Comparison of ENCODE assay signal across 9 cellular contexts in the genomic region with DNA sequence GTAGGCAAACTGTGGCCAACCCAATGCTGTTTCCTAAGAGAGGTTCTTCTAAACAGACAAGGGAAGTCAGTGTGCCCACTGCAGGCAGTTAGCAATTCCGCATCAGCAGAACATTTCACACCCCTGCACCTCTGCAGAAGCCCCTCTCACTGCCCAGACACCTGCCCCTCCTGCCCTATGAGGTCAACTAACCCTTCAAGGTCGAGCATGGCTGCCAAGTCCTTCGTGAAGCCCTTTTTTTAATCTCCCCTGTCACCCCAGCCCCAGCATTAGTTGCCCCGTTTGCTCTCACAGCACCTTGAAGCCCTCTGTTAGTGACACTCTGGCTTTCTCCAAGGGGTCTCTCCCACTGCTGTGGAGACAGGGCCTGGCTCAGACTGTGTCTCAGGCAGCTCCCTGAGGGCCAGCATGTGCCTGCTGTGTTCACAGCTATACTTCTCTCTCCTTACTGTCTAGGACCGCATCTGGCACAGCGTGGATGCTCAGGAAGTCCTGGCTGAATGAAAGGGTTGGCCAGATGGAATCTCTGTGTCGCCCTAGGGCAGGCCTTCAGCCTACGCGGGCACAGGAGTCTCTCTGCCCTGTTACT. TPM values are rescaled to one million over a fixed set of nuclear protein-coding genes. Genes with fewer than 3 reads are reported as not detected.
A peak's percentile ranks its signal among the peaks of the same experiment; 100 is the strongest.
DNase-seq lines count a peak whose midpoint lies in the region; ATAC-seq, FAIRE-seq and TF ChIP-seq lines count a peak whose summit lies in the region.
"Had no signal": no experiment of that assay in that cellular context is flagged by ENCODE, and none has a peak within 500 bp of the region (broad histone marks: within the 10 kb centered on the region; RNA-seq: fewer than 3 reads in every experiment).

No MANE protein-coding gene starts in this region.

- TF ChIP-seq CTCF in AG04450 (IDR thresholded peaks at IDR 0.05; ENCODE audit: low read depth, low read length) = no peak
- no peak for TF ChIP-seq CTCF in HL-60 (IDR thresholded peaks at IDR 0.05; ENCODE audit: insufficient read depth, low read length)
- TF ChIP-seq CTCF in astrocyte (IDR thresholded peaks at IDR 0.05; ENCODE audit: insufficient read depth, low read depth, low read length) = no peak

- H3K4me3 Mint-ChIP-seq in astrocyte (ENCODE audit: unreplicated experiment) = no peak overlapping the region
- H3K4me3 Mint-ChIP-seq in natural killer cell treated with Interleukin-12 subunit alpha and Interleukin-12 subunit beta and Interleukin-15 and Interleukin-18, amount 100 ng/mL, for 72 hours = peak overlapping the region; percentile 81

- peak overlapping the region; percentile 93 for H3K27ac Mint-ChIP-seq in astrocyte (ENCODE audit: unreplicated experiment)
- H3K27ac Mint-ChIP-seq in natural killer cell treated with Interleukin-12 subunit alpha and Interleukin-12 subunit beta and Interleukin-15 and Interleukin-18, amount 100 ng/mL, for 72 hours = peak overlapping the region; percentile 93

- H4K20me1 ChIP-seq in astrocyte (ENCODE audit: insufficient read depth, low read length) = peaks cover 16% of the 10 kb centered on the region

- no peak for FAIRE-seq in astrocyte (lab: Jason Lieb, UNC)

- H3K27me3 Mint-ChIP-seq in astrocyte (ENCODE audit: low read depth, unreplicated experiment) = no peaks in the 10 kb centered on the region
- H3K27me3 Mint-ChIP-seq in natural killer cell treated with Interleukin-12 subunit alpha and Interleukin-12 subunit beta and Interleukin-15 and Interleukin-18, amount 100 ng/mL, for 72 hours = no peaks in the 10 kb centered on the region

- peaks cover 71% of the 10 kb centered on the region for H3K4me1 Mint-ChIP-seq in astrocyte (ENCODE audit: low read depth, unreplicated experiment)
- peaks cover 85 to 93% of the 10 kb centered on the region in 2 donors for H3K4me1 Mint-ChIP-seq in natural killer cell treated with Interleukin-12 subunit alpha and Interleukin-12 subunit beta and Interleukin-15 and Interleukin-18, amount 100 ng/mL, for 72 hours (ENCODE audit: low read depth in 2 of 2)

- H3K9me3 ChIP-seq in AG04450 (ENCODE audit: control insufficient read depth, insufficient read depth, low read length) = no peaks in the 10 kb centered on the region
- no peaks in the 10 kb centered on the region for H3K9me3 ChIP-seq in astrocyte (ENCODE audit: insufficient read depth, low read depth, low read length)

- peak overlapping the region; percentile 31 for H3K27ac ChIP-seq in AG04450 (ENCODE audit: low read depth, low read length)
- H3K27ac ChIP-seq in HL-60 (replicated peaks) = peak overlapping the region; percentile 47
- H3K27ac ChIP-seq in astrocyte (ENCODE audit: low read depth, low read length) = no peak overlapping the region
- H3K27ac ChIP-seq in substantia nigra (ENCODE audit: low read depth, low read length, poor library complexity, severe bottlenecking) = no peak overlapping the region

- peaks cover 58% of the 10 kb centered on the region for H3K4me1 ChIP-seq in astrocyte (ENCODE audit: insufficient read depth, low read length)

- H3K27me3 ChIP-seq in AG04450 (ENCODE audit: control insufficient read depth, insufficient read depth, low read length) (no peaks in the 10 kb centered on the region), HL-60 (ENCODE audit: insufficient read depth, poor library complexity, severe bottlenecking) (no peaks in the 10 kb centered on the region), astrocyte (ENCODE audit: insufficient read depth, low read length) (no peaks in the 10 kb centered on the region)

- POLR2A ChIA-PET in AG04450 (lab: Yijun Ruan, JAX) = interaction anchor here (1.0 kb wide), 1 partner anchor 25 kb away, joined by 3 read pairs; no protein-coding TSS in a partner anchor

- H3K9me3 Mint-ChIP-seq in astrocyte (ENCODE audit: unreplicated experiment) = no peaks in the 10 kb centered on the region
- H3K9me3 Mint-ChIP-seq in natural killer cell treated with Interleukin-12 subunit alpha and Interleukin-12 subunit beta and Interleukin-15 and Interleukin-18, amount 100 ng/mL, for 72 hours = no peaks in the 10 kb centered on the region

- H2AFZ ChIP-seq in astrocyte (ENCODE audit: low read depth, low read length) = no peak overlapping the region

- H3K4me3 ChIP-seq in AG04450 (ENCODE audit: low read depth, low read length) = no peak overlapping the region
- H3K4me3 ChIP-seq in HL-60 (replicated peaks; ENCODE audit: insufficient read depth, low read length) = no peak overlapping the region
- H3K4me3 ChIP-seq in astrocyte (ENCODE audit: insufficient read depth, low read depth, low read length) = no peak overlapping the region

- peaks cover 23% of the 10 kb centered on the region for H3K36me3 ChIP-seq in astrocyte (ENCODE audit: insufficient read depth, low read length)

- no peak for DNase-seq in AG04450 (ENCODE audit: low read depth, low spot score)
- no peak for DNase-seq in HL-60 (ENCODE audit: low read depth in 1 of 2, low spot score in 1 of 2)
- no peak for DNase-seq in astrocyte (ENCODE audit: low read depth)
- no peak for DNase-seq in natural killer cell treated with Interleukin-12 subunit alpha and Interleukin-12 subunit beta and Interleukin-15 and Interleukin-18, amount 100 ng/mL, for 72 hours (ENCODE audit: low spot score)
- no peak for DNase-seq in substantia nigra (lab: John Stamatoyannopoulos, UW)
- no peak for DNase-seq in NCI-H187 (lab: John Stamatoyannopoulos, UW)
- no peak for DNase-seq in CD1c-positive myeloid dendritic cell (ENCODE audit: extremely low spot score)

- no peak overlapping the region for H3K4me2 ChIP-seq in astrocyte (ENCODE audit: low read length)

- H3K9ac ChIP-seq in astrocyte (ENCODE audit: low read length) = no peak overlapping the region

- CTCF ChIA-PET in AG04450 (lab: Charles Lee) = interaction anchor here (1.0 to 1.8 kb wide), 2 partner anchors 15 to 135 kb away, joined by 4 to 13 read pairs; no protein-coding TSS in a partner anchor

- ATAC-seq in natural killer cell treated with Interleukin-12 subunit alpha and Interleukin-12 subunit beta and Interleukin-15 and Interleukin-18, amount 100 ng/mL, for 72 hours = no peak
- no peak for ATAC-seq in HG02970 (IDR thresholded peaks at IDR 0.05; ENCODE audit: low FRiP score, unreplicated experiment)
- ATAC-seq: activated CD4-positive, CD25-positive, alpha-beta regulatory T cell treated with anti-CD3 and anti-CD28 coated beads, Interleukin-2, amount 50 U/mL, for 24 hours had no signal

- peaks cover 74% of the 10 kb centered on the region for H3K79me2 ChIP-seq in astrocyte (ENCODE audit: insufficient read depth, low read length)

- peaks cover 64% of the 10 kb centered on the region for H3K36me3 Mint-ChIP-seq in astrocyte (ENCODE audit: low read depth, unreplicated experiment)
- peaks cover 40% of the 10 kb centered on the region for H3K36me3 Mint-ChIP-seq in natural killer cell treated with Interleukin-12 subunit alpha and Interleukin-12 subunit beta and Interleukin-15 and Interleukin-18, amount 100 ng/mL, for 72 hours

RNA-seq across cellular contexts. Expression of a gene that starts 20.0 kb away (rescaled TPM):
- 114 and 140 TPM in 2 replicates for polyA plus RNA-seq in AG04450 (2011; rRNA removed)
- polyA minus RNA-seq in AG04450 (2011; rRNA and poly(A)+ RNA removed) = 125 and 154 TPM in 2 replicates
- total RNA-seq in astrocyte = 506 and 521 TPM in 2 replicates
- 100 to 1,000 TPM; 105 to 131 TPM for total RNA-seq in natural killer cell treated with Interleukin-12 subunit alpha and Interleukin-12 subunit beta and Interleukin-15 and Interleukin-18, amount 100 ng/mL, for 72 hours

Comparison
In these comparisons a context has a peak if more than half of its experiments do, and no peak if none do; other contexts are left out.
1. H3K27ac ChIP-seq: peak in AG04450 (single experiment) and HL-60 (single experiment); none in astrocyte (single experiment) and substantia nigra (single experiment).